Comparison of ENCODE assay signal across 8 cellular contexts in the genomic region with DNA sequence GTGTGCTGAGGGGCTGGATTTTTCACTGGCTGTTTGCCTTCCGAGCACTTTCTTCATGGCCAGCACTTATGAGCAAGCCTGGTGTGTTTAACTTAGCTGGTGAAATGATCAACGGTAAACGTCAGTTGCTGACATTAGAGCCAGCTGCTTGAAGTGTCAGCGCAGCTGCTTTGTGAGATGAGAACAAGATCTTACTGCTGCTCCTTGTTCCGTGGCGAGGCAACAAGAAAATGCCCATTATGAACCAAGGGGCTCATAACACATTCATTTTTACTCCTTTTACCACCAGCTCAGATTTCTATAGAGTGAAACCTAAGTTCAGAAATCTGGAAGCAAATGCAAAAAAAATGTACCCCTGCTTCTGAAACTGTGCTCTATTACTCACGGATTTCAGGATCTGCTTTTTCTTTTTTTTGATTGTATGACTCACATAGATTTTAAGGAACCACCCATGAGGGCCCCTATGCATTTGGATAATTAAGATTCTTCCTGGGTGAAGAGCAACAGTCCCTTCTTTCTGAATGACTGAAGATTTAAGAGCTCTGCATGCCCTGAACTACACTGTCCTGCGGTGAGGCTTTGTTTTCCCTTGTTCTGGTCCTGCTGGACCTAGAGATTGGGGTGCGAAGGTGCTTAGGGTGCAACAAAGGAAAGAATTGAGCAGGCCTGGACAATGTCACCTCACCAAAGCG.
DNase-seq lines count a peak whose midpoint lies in the region; ATAC-seq, FAIRE-seq and TF ChIP-seq lines count a peak whose summit lies in the region.

No MANE protein-coding gene starts in this region.

- H3K4me3 ChIP-seq in fibroblast of lung (replicated peaks in 1 of 4; ENCODE audit: control extremely low read depth in 1 of 4, insufficient read depth in 1 of 4, low read depth in 3 of 4, low read length in 4 of 4): peak overlapping the region in 3 of 4 experiments; percentile 36 to 62 (median 44)
- H3K4me3 ChIP-seq in pancreas: no peak overlapping the region

- peaks cover 12% of the 10 kb centered on the region for H3K4me1 Mint-ChIP-seq in activated naive CD4-positive, alpha-beta T cell treated with anti-CD3 and anti-CD28 coated beads, Interleukin-2, amount 50 U/mL, for 24 hours
- H3K4me1 Mint-ChIP-seq in glutamatergic neuron (ENCODE audit: low read depth, unreplicated experiment): peaks cover 8% of the 10 kb centered on the region

- DNase-seq in activated naive CD4-positive, alpha-beta T cell (lab: John Stamatoyannopoulos, UW): no peak
- DNase-seq in NOMO-1 treated with dmso at 0.1 percent for 144 hours (lab: John Stamatoyannopoulos, UW; ENCODE audit: unreplicated experiment) (peak; percentile 53), fibroblast of lung (ENCODE audit: low read depth in 2 of 2) (peak; percentile 83 to 98), pancreas (no peak), glutamatergic neuron (no peak), SK-N-DZ (ENCODE audit: low spot score) (no peak)
- DNase-seq in activated CD4-positive, CD25-positive, alpha-beta regulatory T cell treated with anti-CD3 and anti-CD28 coated beads, Interleukin-2, amount 50 U/mL, for 72 hours: no peak

- H3K36me3 ChIP-seq in fibroblast of lung (ENCODE audit: control insufficient read depth, insufficient read depth, low read length) (no peaks in the 10 kb centered on the region), pancreas (no peaks in the 10 kb centered on the region)

- H4K20me1 ChIP-seq in fibroblast of lung (ENCODE audit: control insufficient read depth, extremely low read depth, insufficient read depth, low read length): no peaks in the 10 kb centered on the region

- peak overlapping the region; percentile 81 for H3K4me2 ChIP-seq in fibroblast of lung (ENCODE audit: extremely low read depth, insufficient read depth, low read length)

- WGBS in pancreas, 2 donors: 61 to 62% methylated on average over 10 of the region's 10 CpGs

- H3K9ac ChIP-seq in fibroblast of lung (ENCODE audit: insufficient read depth, low read length): no peak overlapping the region

- H3K27me3 ChIP-seq in fibroblast of lung (ENCODE audit: control insufficient read depth, insufficient read depth, low read length): no peaks in the 10 kb centered on the region
- no peaks in the 10 kb centered on the region for H3K27me3 ChIP-seq in pancreas

- no peaks in the 10 kb centered on the region for H3K36me3 Mint-ChIP-seq in activated naive CD4-positive, alpha-beta T cell treated with anti-CD3 and anti-CD28 coated beads, Interleukin-2, amount 50 U/mL, for 24 hours
- no peaks in the 10 kb centered on the region for H3K36me3 Mint-ChIP-seq in glutamatergic neuron (ENCODE audit: unreplicated experiment)

- no peaks in the 10 kb centered on the region for H3K9me3 ChIP-seq in fibroblast of lung (ENCODE audit: control insufficient read depth, insufficient read depth, low read depth, low read length)
- H3K9me3 ChIP-seq in pancreas: no peaks in the 10 kb centered on the region

- H3K9me3 Mint-ChIP-seq in activated naive CD4-positive, alpha-beta T cell treated with anti-CD3 and anti-CD28 coated beads, Interleukin-2, amount 50 U/mL, for 24 hours: no peaks in the 10 kb centered on the region
- H3K9me3 Mint-ChIP-seq in glutamatergic neuron (ENCODE audit: unreplicated experiment): no peaks in the 10 kb centered on the region

- peak overlapping the region; percentile 56 for H2AFZ ChIP-seq in fibroblast of lung (ENCODE audit: low read length)

- no peak for TF ChIP-seq CTCF in fibroblast of lung (conservative IDR thresholded peaks at IDR 0.05 in 1 of 2, IDR thresholded peaks at IDR 0.05 in 1 of 2; ENCODE audit: low read depth in 1 of 2, low read length in 2 of 2)
- TF ChIP-seq CTCF in pancreas (IDR thresholded peaks at IDR 0.05): no peak
- no peak for TF ChIP-seq CTCF in glutamatergic neuron (IDR thresholded peaks at IDR 0.05; ENCODE audit: partially characterized antibody, unreplicated experiment)

- intact Hi-C loops in pancreas (cut with DNase I): no loop called here

- peaks cover 10% of the 10 kb centered on the region for H3K4me1 ChIP-seq in fibroblast of lung (ENCODE audit: control insufficient read depth, extremely low read depth, insufficient read depth, low read length)
- peaks cover 0 to 8% (median 0%) of the 10 kb centered on the region in 3 donors for H3K4me1 ChIP-seq in pancreas

- peak overlapping the region; percentile 82 for H3K27ac ChIP-seq in fibroblast of lung (ENCODE audit: insufficient read depth, low read length)
- H3K27ac ChIP-seq in pancreas: peak overlapping the region in 1 of 4 donors; percentile 47

- peaks cover 6% of the 10 kb centered on the region for H3K27me3 Mint-ChIP-seq in activated naive CD4-positive, alpha-beta T cell treated with anti-CD3 and anti-CD28 coated beads, Interleukin-2, amount 50 U/mL, for 24 hours
- H3K27me3 Mint-ChIP-seq in glutamatergic neuron (ENCODE audit: unreplicated experiment): no peaks in the 10 kb centered on the region

- H3K79me2 ChIP-seq in fibroblast of lung (ENCODE audit: control insufficient read depth, insufficient read depth, low read length): no peaks in the 10 kb centered on the region

- peak overlapping the region; percentile 43 for H3K27ac Mint-ChIP-seq in activated naive CD4-positive, alpha-beta T cell treated with anti-CD3 and anti-CD28 coated beads, Interleukin-2, amount 50 U/mL, for 24 hours
- H3K27ac Mint-ChIP-seq in glutamatergic neuron (ENCODE audit: unreplicated experiment): no peak overlapping the region

- no peak for FAIRE-seq in pancreas (lab: Jason Lieb, UNC)

- ATAC-seq in pancreas: peak in 3 of 4 donors; percentile 65 to 75 (median 67)

- no peak overlapping the region for H3K4me3 Mint-ChIP-seq in activated naive CD4-positive, alpha-beta T cell treated with anti-CD3 and anti-CD28 coated beads, Interleukin-2, amount 50 U/mL, for 24 hours
- H3K4me3 Mint-ChIP-seq in glutamatergic neuron (ENCODE audit: unreplicated experiment): no peak overlapping the region

Comparison
In these comparisons a context has a peak if more than half of its experiments do, and no peak if none do; other contexts are left out.
1. DNase-seq: peak in NOMO-1 treated with dmso at 0.1 percent for 144 hours (single experiment) and fibroblast of lung (2 of 2); none in activated naive CD4-positive, alpha-beta T cell (0 of 4), pancreas (0 of 6), glutamatergic neuron (single experiment), SK-N-DZ (single experiment) and activated CD4-positive, CD25-positive, alpha-beta regulatory T cell treated with anti-CD3 and anti-CD28 coated beads, Interleukin-2, amount 50 U/mL, for 72 hours (single experiment).
2. H3K4me3 ChIP-seq: peak in fibroblast of lung (3 of 4); none in pancreas (0 of 4).